In genomic region chr22:21054046-21054713, GRCh38 we compare ENCODE assay signal across 1 cellular context.
TF ChIP-seq lines count a peak whose summit lies in the region.

No MANE protein-coding gene starts in this region.

TF ChIP-seq in K562, 482 proteins besides CTCF, POLR2A, EP300 and RAD21 (continues in another document):
- peak; percentile 79; the same call in 1 of the 2 replicates for TF ChIP-seq ZNF12 (CRISPR knock-in tag; IDR thresholded peaks at IDR 0.05)
- peak; percentile 89 for TF ChIP-seq RREB1 (CRISPR knock-in tag; IDR thresholded peaks at IDR 0.05)
- TF ChIP-seq ZBTB33 (CRISPR knock-in tag; IDR thresholded peaks at IDR 0.05), result no peak
- no peak for TF ChIP-seq KHSRP (IDR thresholded peaks at IDR 0.05)
- TF ChIP-seq ZNF707 (CRISPR knock-in tag; conservative IDR thresholded peaks at IDR 0.05), result no peak
- no peak for TF ChIP-seq ZNF551 (CRISPR knock-in tag; IDR thresholded peaks at IDR 0.05)
- TF ChIP-seq BRCA1 (IDR thresholded peaks at IDR 0.05), result no peak
- TF ChIP-seq BRCA1 (CRISPR knock-in tag; IDR thresholded peaks at IDR 0.05), result no peak
- no peak for TF ChIP-seq ZNF384 (IDR thresholded peaks at IDR 0.05; ENCODE audit: low read depth, low read length)
- no peak for TF ChIP-seq ARID4B (CRISPR knock-in tag; IDR thresholded peaks at IDR 0.05)
- TF ChIP-seq JUNB (CRISPR knock-in tag; conservative IDR thresholded peaks at IDR 0.05), result peak; percentile 1; the same call in 1 of the 2 replicates
- no peak for TF ChIP-seq ELK1 (CRISPR knock-in tag; IDR thresholded peaks at IDR 0.05)
- TF ChIP-seq GMEB1 (CRISPR knock-in tag; IDR thresholded peaks at IDR 0.05), result no peak
- TF ChIP-seq THRA (IDR thresholded peaks at IDR 0.05), result no peak
- no peak for TF ChIP-seq SMC3 (conservative IDR thresholded peaks at IDR 0.05; ENCODE audit: insufficient read depth, low read depth, low read length)
- TF ChIP-seq SIN3B (IDR thresholded peaks at IDR 0.05; ENCODE audit: low read depth), result no peak
- TF ChIP-seq MTA1 (IDR thresholded peaks at IDR 0.05; ENCODE audit: borderline replicate concordance), result no peak
- TF ChIP-seq KDM4B (IDR thresholded peaks at IDR 0.05; ENCODE audit: borderline replicate concordance in 2 of 2, low read depth in 1 of 2), result peak in 1 of 2 experiments; percentile 26; a peak in 1 of 4 replicates
- TF ChIP-seq PHF8 (IDR thresholded peaks at IDR 0.05; ENCODE audit: borderline replicate concordance, low read length), result no peak
- no peak for TF ChIP-seq CCAR2 (IDR thresholded peaks at IDR 0.05; ENCODE audit: low read depth, low read length)
- no peak for TF ChIP-seq PURB (CRISPR knock-in tag; IDR thresholded peaks at IDR 0.05; ENCODE audit: low read depth)
- 0 out of 4 replicates have a peak, but pooled peaks of 1 of the 2 experiments have one; percentile 35 for TF ChIP-seq MAZ (CRISPR knock-in tag; conservative IDR thresholded peaks at IDR 0.05 in 1 of 2, IDR thresholded peaks at IDR 0.05 in 1 of 2)
- no peak for TF ChIP-seq MYNN (IDR thresholded peaks at IDR 0.05)
- no peak for TF ChIP-seq MYNN (CRISPR knock-in tag; IDR thresholded peaks at IDR 0.05)
- TF ChIP-seq PBX2 (CRISPR knock-in tag; IDR thresholded peaks at IDR 0.05; ENCODE audit: low read depth), result no peak
- TF ChIP-seq PBX2 (tag; conservative IDR thresholded peaks at IDR 0.05; ENCODE audit: low read depth), result no peak
- TF ChIP-seq NR4A1 (CRISPR knock-in tag; IDR thresholded peaks at IDR 0.05), result 0 out of 2 replicates have a peak, but pooled peaks have one; percentile 7
- no peak for TF ChIP-seq NR4A1 (tag; IDR thresholded peaks at IDR 0.05)
- TF ChIP-seq MITF (IDR thresholded peaks at IDR 0.05), result no peak
- 0 out of 2 replicates have a peak, but pooled peaks have one; percentile 22 for TF ChIP-seq CBFB (CRISPR knock-in tag; IDR thresholded peaks at IDR 0.05)
- TF ChIP-seq SRF (CRISPR knock-in tag; IDR thresholded peaks at IDR 0.05), result no peak; a peak in 1 of 4 replicates
- TF ChIP-seq EZH2 (IDR thresholded peaks at IDR 0.05; ENCODE audit: borderline replicate concordance, low read depth, low read length), result no peak
- TF ChIP-seq CHD1 (IDR thresholded peaks at IDR 0.05; ENCODE audit: low read length), result peak; percentile 34
- no peak for TF ChIP-seq FOS (IDR thresholded peaks at IDR 0.05; ENCODE audit: extremely low read depth, insufficient read length)
- TF ChIP-seq STAT6 (CRISPR knock-in tag; IDR thresholded peaks at IDR 0.05), result 0 out of 2 replicates have a peak, but pooled peaks have one; percentile 93
